ENCODE assay signal across 8 cellular contexts in the genomic region with DNA sequence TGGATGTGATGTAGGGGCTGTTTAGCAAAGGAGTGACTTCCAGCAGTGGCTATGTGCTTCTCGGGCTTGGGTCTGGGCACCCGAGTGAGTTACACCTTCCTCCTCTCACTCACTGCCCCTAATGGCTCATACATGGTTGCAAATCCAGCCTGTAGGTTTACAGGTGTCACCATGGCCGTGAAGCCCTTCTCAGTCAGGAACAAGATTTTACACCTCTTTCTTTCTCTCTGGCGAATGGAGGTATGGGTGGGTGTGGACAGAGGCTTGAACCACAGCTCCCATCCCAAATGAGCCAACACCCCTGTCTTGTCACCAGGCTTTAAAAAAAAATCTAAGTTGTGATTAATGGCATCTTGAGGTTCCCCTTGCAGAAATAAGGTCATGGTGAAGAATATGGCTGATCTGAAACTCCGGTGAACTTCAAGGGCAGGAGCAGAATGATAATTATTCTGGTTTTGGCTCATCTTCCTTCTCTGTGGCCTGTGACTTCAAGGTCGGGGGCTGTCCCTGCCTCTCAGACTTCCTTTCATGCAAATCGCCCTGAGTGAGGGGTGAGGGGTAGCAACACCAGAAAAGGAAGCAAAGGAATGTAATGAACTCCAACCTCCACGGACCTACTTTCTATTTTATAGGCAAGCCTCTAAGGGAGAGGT.
DNase-seq lines count a peak whose midpoint lies in the region; ATAC-seq and TF ChIP-seq lines count a peak whose summit lies in the region.

No MANE protein-coding gene starts in this region.

- WGBS in neuronal stem cell (ENCODE audit: extremely low coverage in 2 of 2, insufficient read length in 2 of 2, insufficient replicate concordance in 1 of 2), 2 donors = no CpG with 5 or more reads among the region's 8 CpGs
- no CpG with 5 or more reads among the region's 8 CpGs for WGBS in trophoblast cell (ENCODE audit: extremely low coverage, insufficient coverage, insufficient read length)

- H4K12ac ChIP-seq in trophoblast cell (ENCODE audit: low read depth, low read length) = no peak overlapping the region

- H4K91ac ChIP-seq in neuronal stem cell (ENCODE audit: low read depth, low read length, poor library complexity) = no peak overlapping the region
- H4K91ac ChIP-seq in trophoblast cell (ENCODE audit: low read depth, low read length) = no peak overlapping the region

- in situ Hi-C loops in GM13977 (cut with MboI; ENCODE audit: low pct_unique_long_range_greater_than_20kb, low sequenced_read_pairs, unreplicated experiment) = no loop called here

- H3K4ac ChIP-seq in neuronal stem cell (ENCODE audit: low read length) (no peak overlapping the region), trophoblast cell (ENCODE audit: low read depth, low read length) (no peak overlapping the region)

- H3K23ac ChIP-seq in neuronal stem cell (ENCODE audit: low read depth, low read length, poor library complexity) (no peak overlapping the region), trophoblast cell (ENCODE audit: low read length) (no peak overlapping the region)

- H3K36me3 ChIP-seq in OCI-LY3 (replicated peaks; ENCODE audit: low read depth, low read length) (no peaks in the 10 kb centered on the region), neuronal stem cell (replicated peaks in 1 of 2; ENCODE audit: control insufficient read depth in 2 of 2, insufficient read depth in 2 of 2, low read length in 2 of 2) (no peaks in the 10 kb centered on the region), trophoblast cell (ENCODE audit: control insufficient read depth in 1 of 2, insufficient read depth in 2 of 2, low read length in 2 of 2) (no peaks in the 10 kb centered on the region)

- peaks cover 64% of the 10 kb centered on the region for H4K20me1 ChIP-seq in OCI-LY3 (ENCODE audit: insufficient read depth, low read length)

- H2AFZ ChIP-seq in OCI-LY3 (ENCODE audit: low read depth, low read length) (no peak overlapping the region), neuronal stem cell (ENCODE audit: low read length) (no peak overlapping the region), trophoblast cell (ENCODE audit: insufficient read depth, low read length, poor library complexity) (no peak overlapping the region)

- H3K27ac ChIP-seq in OCI-LY3 (ENCODE audit: low read length) (no peak overlapping the region), neuronal stem cell (replicated peaks; ENCODE audit: low read length) (no peak overlapping the region), trophoblast cell (ENCODE audit: low read depth, low read length) (no peak overlapping the region)

- H3K79me1 ChIP-seq in neuronal stem cell (ENCODE audit: low read depth, low read length) (no peaks in the 10 kb centered on the region), trophoblast cell (ENCODE audit: low read length) (no peaks in the 10 kb centered on the region)

- TF ChIP-seq CTCF in GM13977 (IDR thresholded peaks at IDR 0.05; ENCODE audit: extremely low read depth, insufficient read depth, missing control alignments) (no peak), OCI-LY3 (IDR thresholded peaks at IDR 0.05; ENCODE audit: low read depth, low read length) (no peak)

- H3K14ac ChIP-seq in neuronal stem cell (ENCODE audit: low read length) (no peak overlapping the region), trophoblast cell (ENCODE audit: low read length) (no peak overlapping the region)

- H3K79me2 ChIP-seq in OCI-LY3 (ENCODE audit: low read length) = no peaks in the 10 kb centered on the region
- no peaks in the 10 kb centered on the region for H3K79me2 ChIP-seq in trophoblast cell (ENCODE audit: control insufficient read depth, insufficient read depth, low read length, poor library complexity)

- H2AK5ac ChIP-seq in neuronal stem cell (ENCODE audit: low read depth, low read length) (no peak overlapping the region), trophoblast cell (ENCODE audit: low read length) (no peak overlapping the region)

- peak overlapping the region; percentile 59 for H3K4me2 ChIP-seq in OCI-LY3 (ENCODE audit: low read length)
- H3K4me2 ChIP-seq in neuronal stem cell (ENCODE audit: insufficient read depth, low read length, poor library complexity, severe bottlenecking) = no peak overlapping the region
- no peak overlapping the region for H3K4me2 ChIP-seq in trophoblast cell (ENCODE audit: low read length)

- H3K27me3 ChIP-seq in OCI-LY3 (ENCODE audit: low read depth, low read length) (peaks cover 88% of the 10 kb centered on the region), neuronal stem cell (ENCODE audit: control insufficient read depth in 3 of 3, insufficient read depth in 3 of 3, low read depth in 1 of 3, low read length in 3 of 3) (peaks cover 0 to 4% (median 0%) of the 10 kb centered on the region in 3 experiments), trophoblast cell (ENCODE audit: insufficient read depth, low read length) (no peaks in the 10 kb centered on the region)

- H3K18ac ChIP-seq in neuronal stem cell (ENCODE audit: low read length) (no peak overlapping the region), trophoblast cell (ENCODE audit: low read length) (no peak overlapping the region)

- peaks cover 6% of the 10 kb centered on the region; the same call in 1 of the 2 replicates for H3K9me3 ChIP-seq in OCI-LY3 (ENCODE audit: insufficient read depth, low read length)
- H3K9me3 ChIP-seq in neuronal stem cell (replicated peaks in 1 of 2; ENCODE audit: control insufficient read depth in 2 of 2, insufficient read depth in 1 of 2, low read depth in 1 of 2, low read length in 2 of 2) = peaks cover 0 to 11% of the 10 kb centered on the region in 2 donors
- no peaks in the 10 kb centered on the region for H3K9me3 ChIP-seq in trophoblast cell (ENCODE audit: insufficient read depth, low read depth, low read length)

- H2BK12ac ChIP-seq in neuronal stem cell (ENCODE audit: low read length) (no peak overlapping the region), trophoblast cell (ENCODE audit: low read length) (no peak overlapping the region)

- DNase-seq in GM13977 (ENCODE audit: low spot score) (peak; percentile 34), medulla oblongata (ENCODE audit: extremely low spot score) (peak; percentile 25), SIG-M5 (lab: John Stamatoyannopoulos, UW) (no peak), neuronal stem cell (ENCODE audit: low spot score) (no peak), trophoblast cell (no peak), ureter (ENCODE audit: low spot score) (no peak)

- H2BK120ac ChIP-seq in neuronal stem cell (ENCODE audit: low read depth, low read length) = no peak overlapping the region
- H2BK120ac ChIP-seq in trophoblast cell (ENCODE audit: insufficient read depth, low read length, poor library complexity) = no peak overlapping the region

- H3K4me1 ChIP-seq in OCI-LY3 (ENCODE audit: low read length) (peaks cover 24% of the 10 kb centered on the region), neuronal stem cell (ENCODE audit: control insufficient read depth in 2 of 2, insufficient read depth in 1 of 2, low read depth in 1 of 2, low read length in 2 of 2) (peaks cover 0 to 8% of the 10 kb centered on the region in 2 donors), trophoblast cell (ENCODE audit: control insufficient read depth in 1 of 2, insufficient read depth in 2 of 2, low read length in 2 of 2) (peaks cover 4 to 7% of the 10 kb centered on the region in 2 experiments)

- no peak overlapping the region for H2BK5ac ChIP-seq in neuronal stem cell (ENCODE audit: low read length)
- H2BK5ac ChIP-seq in trophoblast cell (ENCODE audit: low read depth, low read length, poor library complexity) = no peak overlapping the region

- H4K8ac ChIP-seq in neuronal stem cell (ENCODE audit: low read depth, low read length) (no peak overlapping the region), trophoblast cell (ENCODE audit: low read depth, low read length) (no peak overlapping the region)

- H3K4me3 ChIP-seq in OCI-LY3 (ENCODE audit: low read length) (peak overlapping the region; percentile 25; the same call in 1 of the 2 replicates), neuronal stem cell (ENCODE audit: low read length in 2 of 2) (no peak overlapping the region), trophoblast cell (ENCODE audit: low read depth, low read length) (no peak overlapping the region)

- H2BK15ac ChIP-seq in neuronal stem cell (ENCODE audit: low read length) = no peak overlapping the region

- ATAC-seq in GM21737 (IDR thresholded peaks at IDR 0.05; ENCODE audit: unreplicated experiment) = peak; percentile 96

- H3K9ac ChIP-seq in OCI-LY3 (ENCODE audit: low read length) (no peak overlapping the region), neuronal stem cell (ENCODE audit: low read depth, low read length, poor library complexity) (no peak overlapping the region), trophoblast cell (ENCODE audit: low read length) (no peak overlapping the region)

Comparison
In these comparisons a context has a peak if more than half of its experiments do, and no peak if none do; other contexts are left out.
1. DNase-seq: peak in GM13977 (single experiment) and medulla oblongata (single experiment); none in SIG-M5 (single experiment), neuronal stem cell (single experiment), trophoblast cell (0 of 2) and ureter (single experiment).